8 cellular contexts compared by ENCODE assay signal in the genomic region with DNA sequence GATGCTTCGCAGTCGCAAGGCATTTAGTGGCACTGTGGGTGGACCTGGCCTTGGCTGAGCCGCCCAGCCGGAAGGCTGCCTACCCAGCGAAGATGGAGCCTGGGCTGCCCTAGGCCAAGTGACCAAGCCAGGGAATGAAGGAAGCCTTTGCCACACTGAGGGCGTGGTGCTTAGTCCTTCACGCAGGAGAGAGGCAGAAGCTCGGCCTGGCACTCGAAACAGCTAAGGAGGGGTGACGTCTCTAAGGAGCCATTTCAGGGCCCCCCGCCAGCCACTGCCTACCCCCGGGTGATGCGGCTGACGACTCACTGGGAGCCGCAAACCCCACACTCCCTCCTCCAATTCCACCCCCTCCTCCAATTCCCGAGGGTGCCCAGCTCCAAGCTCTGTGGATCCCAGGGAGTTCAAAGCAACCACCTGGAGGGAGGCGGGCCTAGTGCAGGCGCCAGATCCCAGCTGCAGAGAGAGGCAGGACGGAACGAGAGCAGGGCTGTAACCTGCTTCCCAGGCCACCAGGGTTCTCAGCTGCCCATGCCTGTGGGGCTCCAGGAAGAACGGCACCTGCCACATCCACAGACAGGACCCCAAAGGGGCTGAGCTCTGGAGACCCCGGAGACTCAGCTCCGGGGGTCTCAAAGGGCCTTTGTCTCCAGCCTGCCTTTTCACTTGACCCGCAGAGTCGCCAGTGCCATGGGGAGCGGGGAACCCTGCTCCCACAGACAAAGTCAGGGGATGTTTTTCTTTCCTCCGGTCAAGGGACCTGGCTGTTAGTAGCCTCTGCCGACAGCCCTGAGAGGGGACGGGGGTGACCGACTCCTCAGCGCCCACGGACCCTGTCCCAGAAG.
DNase-seq lines count a peak whose midpoint lies in the region; ATAC-seq and TF ChIP-seq lines count a peak whose summit lies in the region.

No MANE protein-coding gene starts in this region.

- no peaks in the 10 kb centered on the region for H4K20me1 ChIP-seq in HCT116 (ENCODE audit: insufficient read depth)

- no peak for TF ChIP-seq RAD21 in HCT116 (IDR thresholded peaks at IDR 0.05; ENCODE audit: low read depth)

- no peak overlapping the region for H2AFZ ChIP-seq in HCT116 (ENCODE audit: low read depth, low read length, poor library complexity, severe bottlenecking)

- peak overlapping the region; percentile 78 for H3K4me3 Mint-ChIP-seq in activated CD4-positive, alpha-beta memory T cell treated with anti-CD3 and anti-CD28 coated beads, Interleukin-2, amount 10 ng/mL, durations not matched to agents 7 days and 5 days
- H3K4me3 Mint-ChIP-seq in stimulated activated memory B cell treated with anti-CD40 and anti-IgM and Interleukin-4, amounts not matched to agents 10 μg/mL and 1 μg/mL and 100 μg/mL, for 72 hours: peak overlapping the region; percentile 81

- CTCF ChIA-PET in AG04449 (lab: Yijun Ruan, JAX): interaction anchor here (0.6 to 3.6 kb wide), 4 partner anchors 9 to 90 kb away, joined by 3 to 21 read pairs (median 10); no protein-coding TSS in a partner anchor
- CTCF ChIA-PET in HCT116 (lab: Charles Lee): no interaction called here
- CTCF ChIA-PET in activated CD4-positive, alpha-beta memory T cell treated with anti-CD3 and anti-CD28 coated beads, Interleukin-2, amount 10 ng/mL, durations not matched to agents 7 days and 5 days (lab: Charles Lee): interaction anchor here (1.2 to 1.3 kb wide), 2 partner anchors 12 to 85 kb away, joined by 3 to 4 read pairs; no protein-coding TSS in a partner anchor

- H3K27me3 Mint-ChIP-seq in activated CD4-positive, alpha-beta memory T cell treated with anti-CD3 and anti-CD28 coated beads, Interleukin-2, amount 10 ng/mL, durations not matched to agents 7 days and 5 days: no peaks in the 10 kb centered on the region
- no peaks in the 10 kb centered on the region for H3K27me3 Mint-ChIP-seq in stimulated activated memory B cell treated with anti-CD40 and anti-IgM and Interleukin-4, amounts not matched to agents 10 μg/mL and 1 μg/mL and 100 μg/mL, for 72 hours

- H3K9me3 Mint-ChIP-seq in activated CD4-positive, alpha-beta memory T cell treated with anti-CD3 and anti-CD28 coated beads, Interleukin-2, amount 10 ng/mL, durations not matched to agents 7 days and 5 days: no peaks in the 10 kb centered on the region
- no peaks in the 10 kb centered on the region for H3K9me3 Mint-ChIP-seq in stimulated activated memory B cell treated with anti-CD40 and anti-IgM and Interleukin-4, amounts not matched to agents 10 μg/mL and 1 μg/mL and 100 μg/mL, for 72 hours

- H3K79me2 ChIP-seq in HCT116 (ENCODE audit: insufficient read depth, low read length): no peaks in the 10 kb centered on the region

- H3K27ac ChIP-seq in HCT116 (ENCODE audit: low read depth, low read length) (peak overlapping the region; percentile 81; the same call in 1 of the 2 replicates), iPS-18a (ENCODE audit: low read length) (no peak overlapping the region)

- H3K4me3 ChIP-seq in AG04449 (ENCODE audit: low read depth, low read length) (peak overlapping the region; percentile 57), HCT116 (replicated peaks in 1 of 2; ENCODE audit: low read depth in 1 of 2, low read length in 2 of 2) (peak overlapping the region; percentile 57 to 70), iPS-18a (ENCODE audit: low read length) (peak overlapping the region; percentile 50)

- peaks cover 14% of the 10 kb centered on the region for H3K4me1 Mint-ChIP-seq in activated CD4-positive, alpha-beta memory T cell treated with anti-CD3 and anti-CD28 coated beads, Interleukin-2, amount 10 ng/mL, durations not matched to agents 7 days and 5 days
- peaks cover 32% of the 10 kb centered on the region for H3K4me1 Mint-ChIP-seq in stimulated activated memory B cell treated with anti-CD40 and anti-IgM and Interleukin-4, amounts not matched to agents 10 μg/mL and 1 μg/mL and 100 μg/mL, for 72 hours

- intact Hi-C loops in HCT116 (cut with micrococcal nuclease): loop anchor here (2.0 kb wide), 1 partner anchor 20 kb away; no protein-coding TSS in a partner anchor

- no peaks in the 10 kb centered on the region for H3K36me3 ChIP-seq in HCT116 (ENCODE audit: control insufficient read depth in 1 of 2, insufficient read depth in 2 of 2, low read length in 2 of 2)
- no peaks in the 10 kb centered on the region for H3K36me3 ChIP-seq in iPS-18a (ENCODE audit: control insufficient read depth, low read depth, low read length)

- H3K9me3 ChIP-seq in HCT116 (ENCODE audit: control insufficient read depth in 1 of 2, insufficient read depth in 1 of 2, low read depth in 1 of 2, low read length in 2 of 2) (no peaks in the 10 kb centered on the region), iPS-18a (ENCODE audit: control insufficient read depth, low read depth, low read length) (no peaks in the 10 kb centered on the region)

- TF ChIP-seq POLR2A in HCT116 (IDR thresholded peaks at IDR 0.05; ENCODE audit: borderline replicate concordance, extremely low read depth, insufficient read depth, insufficient read length): no peak

- H3K4me2 ChIP-seq in HCT116 (ENCODE audit: low read length): peak overlapping the region; percentile 98

- RAD21 ChIA-PET in HCT116 (lab: Charles Lee; ENCODE audit: low non-redundant PET in 1 of 2, low total read pairs in 2 of 2, uncharacterized antibody in 2 of 2, unreplicated experiment in 2 of 2): interaction anchor here in 1 of 2 experiments (1.4 kb wide), 1 partner anchor 77 kb away, joined by 3 read pairs; no protein-coding TSS in a partner anchor

- H3K27me3 ChIP-seq in HCT116 (ENCODE audit: insufficient read depth, low read length) (no peaks in the 10 kb centered on the region), iPS-18a (ENCODE audit: control insufficient read depth, insufficient read depth, low read length) (peaks cover 45% of the 10 kb centered on the region)

- no peaks in the 10 kb centered on the region for H3K9me2 ChIP-seq in HCT116 (ENCODE audit: insufficient read depth)

- TF ChIP-seq CTCF in AG04449 (IDR thresholded peaks at IDR 0.05; ENCODE audit: insufficient read depth, low read length, missing control alignments): no peak
- TF ChIP-seq CTCF in HCT116 (IDR thresholded peaks at IDR 0.05 in 2 of 3, conservative IDR thresholded peaks at IDR 0.05 in 1 of 3; ENCODE audit: borderline replicate concordance in 1 of 3, insufficient read depth in 1 of 3, low read depth in 2 of 3, low read length in 2 of 3): peak in 2 of 3 experiments; percentile 8 to 15; a peak in 1 of 6 replicates

- POLR2A ChIA-PET in AG04449 (lab: Yijun Ruan, JAX) (no interaction called here), HCT116 (lab: Charles Lee) (interaction anchor here (1.4 kb wide), 1 partner anchor 9 kb away, joined by 3 read pairs; no protein-coding TSS in a partner anchor)
- POLR2A ChIA-PET in activated CD4-positive, alpha-beta memory T cell treated with anti-CD3 and anti-CD28 coated beads, Interleukin-2, amount 10 ng/mL, durations not matched to agents 7 days and 5 days (lab: Charles Lee): interaction anchor here (1.4 kb wide), 1 partner anchor 945 kb away, joined by 4 read pairs; no protein-coding TSS in a partner anchor

- ATAC-seq in HCT116: peak; percentile 53
- ATAC-seq in stimulated activated memory B cell treated with anti-CD40 and anti-IgM and Interleukin-4, amounts not matched to agents 10 μg/mL and 1 μg/mL and 100 μg/mL, for 72 hours: no peak
- ATAC-seq in GM18498 (IDR thresholded peaks at IDR 0.05; ENCODE audit: unreplicated experiment): no peak

- TSS peak; percentile 59 for BruUV-seq in HCT116 (replicated peaks; lab: Mats Ljungman, UMichigan)

- H3K36me3 Mint-ChIP-seq in activated CD4-positive, alpha-beta memory T cell treated with anti-CD3 and anti-CD28 coated beads, Interleukin-2, amount 10 ng/mL, durations not matched to agents 7 days and 5 days (ENCODE audit: low read depth): no peaks in the 10 kb centered on the region
- no peaks in the 10 kb centered on the region for H3K36me3 Mint-ChIP-seq in stimulated activated memory B cell treated with anti-CD40 and anti-IgM and Interleukin-4, amounts not matched to agents 10 μg/mL and 1 μg/mL and 100 μg/mL, for 72 hours

- H3K4me1 ChIP-seq in HCT116 (ENCODE audit: control insufficient read depth in 1 of 2, insufficient read depth in 2 of 2, low read length in 2 of 2) (peaks cover 13 to 22% of the 10 kb centered on the region in 2 experiments), iPS-18a (ENCODE audit: control insufficient read depth, low read depth, low read length) (no peaks in the 10 kb centered on the region)

- H3K9ac ChIP-seq in HCT116 (ENCODE audit: low read length) (peak overlapping the region; percentile 70), iPS-18a (ENCODE audit: low read length) (no peak overlapping the region)

- DNase-seq in AG04449 (ENCODE audit: low read depth, low spot score): no peak
- no peak for DNase-seq in HCT116 (ENCODE audit: low read depth, low spot score)
- DNase-seq in activated CD4-positive, alpha-beta memory T cell treated with anti-CD3 and anti-CD28 coated beads, Interleukin-2, amount 10 ng/mL, durations not matched to agents 7 days and 5 days: peak; percentile 28
- no peak for DNase-seq in NCI-H82 treated with DMSO at 0.1 percent for 48 hours (lab: John Stamatoyannopoulos, UW; ENCODE audit: unreplicated experiment)
- DNase-seq in NCI-H2081 (lab: John Stamatoyannopoulos, UW): no peak

- H3K27ac Mint-ChIP-seq in activated CD4-positive, alpha-beta memory T cell treated with anti-CD3 and anti-CD28 coated beads, Interleukin-2, amount 10 ng/mL, durations not matched to agents 7 days and 5 days: peak overlapping the region; percentile 63
- H3K27ac Mint-ChIP-seq in stimulated activated memory B cell treated with anti-CD40 and anti-IgM and Interleukin-4, amounts not matched to agents 10 μg/mL and 1 μg/mL and 100 μg/mL, for 72 hours: peak overlapping the region; percentile 75

TF ChIP-seq in HCT116, 20 proteins besides CTCF, POLR2A, EP300 and RAD21 (continues in another document):
- no peak for TF ChIP-seq MAX (IDR thresholded peaks at IDR 0.05)
- no peak for TF ChIP-seq YY1 (IDR thresholded peaks at IDR 0.05; ENCODE audit: extremely low read depth, insufficient replicate concordance, low read depth, low read length)
- no peak for TF ChIP-seq EZH2phosphoT487 (IDR thresholded peaks at IDR 0.05; ENCODE audit: borderline replicate concordance)
- no peak for TF ChIP-seq SRF (IDR thresholded peaks at IDR 0.05; ENCODE audit: low read depth)
- no peak for TF ChIP-seq CBX3 (IDR thresholded peaks at IDR 0.05; ENCODE audit: low read depth)
